ENCODE assay signal across 8 cellular contexts in the genomic region with DNA sequence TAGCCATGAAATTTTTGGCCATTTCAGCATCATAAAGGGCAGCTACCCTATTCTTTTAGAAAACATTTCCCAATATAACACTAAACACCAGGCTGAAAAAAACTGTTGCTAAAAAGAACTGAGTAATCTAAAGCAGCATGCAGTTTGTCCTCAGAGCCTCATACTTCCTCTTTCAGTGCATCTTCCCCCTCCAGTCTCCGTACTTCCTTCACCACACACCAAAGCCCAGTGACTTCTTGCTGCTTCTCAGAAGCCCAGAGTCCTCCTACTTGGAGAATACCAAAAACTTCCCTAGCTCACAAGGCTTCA. TPM values are rescaled to one million over a fixed set of nuclear protein-coding genes. Genes with fewer than 3 reads are reported as not detected.
DNase-seq lines count a peak whose midpoint lies in the region; ATAC-seq and TF ChIP-seq lines count a peak whose summit lies in the region.

No MANE protein-coding gene starts in this region.

- peak overlapping the region; percentile 76 for H3K27ac ChIP-seq in mucosa of rectum (ENCODE audit: low read depth in 2 of 2, low read length in 2 of 2)

- H3K4me1 ChIP-seq in mucosa of rectum (ENCODE audit: control insufficient read depth in 2 of 2, insufficient read depth in 2 of 2, low read length in 2 of 2) = peaks cover 7 to 18% of the 10 kb centered on the region in 2 donors

- H3K9me3 ChIP-seq in mucosa of rectum (ENCODE audit: control insufficient read depth in 2 of 2, low read length in 2 of 2) = no peaks in the 10 kb centered on the region

- H3K36me3 ChIP-seq in mucosa of rectum (ENCODE audit: control insufficient read depth in 2 of 2, insufficient read depth in 2 of 2, low read length in 2 of 2) = no peaks in the 10 kb centered on the region

- no peaks in the 10 kb centered on the region for H3K27me3 ChIP-seq in mucosa of rectum (ENCODE audit: control insufficient read depth in 2 of 2, insufficient read depth in 2 of 2, low read length in 2 of 2)

- peak; percentile 57 for DNase-seq in RPMI8226
- DNase-seq in SK-N-DZ (ENCODE audit: low spot score) = no peak
- DNase-seq in cerebellar cortex (ENCODE audit: low spot score) = no peak
- DNase-seq in NCI-H2029 treated with DMSO at 0.1 percent for 48 hours (lab: John Stamatoyannopoulos, UW) = no peak
- DNase-seq in activated gamma-delta T cell (lab: John Stamatoyannopoulos, UW) = no peak

- ATAC-seq in GM18505 (IDR thresholded peaks at IDR 0.05; ENCODE audit: unreplicated experiment) (peak; percentile 51), HG02678 (IDR thresholded peaks at IDR 0.05; ENCODE audit: unreplicated experiment) (peak; percentile 71)

- no peak overlapping the region for H3K4me3 ChIP-seq in mucosa of rectum (ENCODE audit: low read length in 2 of 2)

- no peak overlapping the region for H3K9ac ChIP-seq in mucosa of rectum (ENCODE audit: low read depth in 1 of 2, low read length in 2 of 2)

- no peak for TF ChIP-seq POLR2A in GM18505 (IDR thresholded peaks at IDR 0.05; ENCODE audit: borderline replicate concordance, extremely low read depth, insufficient read depth, insufficient read length)

RNA-seq across cellular contexts. Expression of gene IFNGR1, which starts 5.7 kb away (rescaled TPM):
- polyA plus RNA-seq in SK-N-DZ (2014; cell fraction: cytosol; rRNA removed) = 31.9 TPM in 2 replicates
- 26.0 and 33.4 TPM in 2 replicates for polyA plus RNA-seq in SK-N-DZ (2014; cell fraction: nucleus; rRNA removed)

RNA-seq across cellular contexts. Expression of gene IL22RA2, which starts 51.4 kb away (rescaled TPM):
- not detected in 2 replicates for polyA plus RNA-seq in SK-N-DZ (2014; cell fraction: cytosol; rRNA removed)
- polyA plus RNA-seq in SK-N-DZ (2014; cell fraction: nucleus; rRNA removed) = not detected in 2 replicates
